In genomic region chr6:100366419-100366818, GRCh38 we compare ENCODE assay signal across 22 cellular contexts.
DNase-seq lines count a peak whose midpoint lies in the region; ATAC-seq, FAIRE-seq and TF ChIP-seq lines count a peak whose summit lies in the region.
"Had no signal": no experiment of that assay in that cellular context is flagged by ENCODE, and none has a peak within 500 bp of the region (broad histone marks: within the 10 kb centered on the region; RNA-seq: fewer than 3 reads in every experiment).

No MANE protein-coding gene starts in this region.

- H3K27me3 Mint-ChIP-seq in activated CD8-positive, alpha-beta memory T cell treated with anti-CD3 and anti-CD28 coated beads, Interleukin-2, amount 10 ng/mL, durations not matched to agents 7 days and 5 days, result peaks cover 5% of the 10 kb centered on the region
- H3K27me3 Mint-ChIP-seq: stimulated activated naive CD8-positive, alpha-beta T cell treated with anti-CD3 and anti-CD28 coated beads, Interleukin-15, Interleukin-2, amounts not matched to agents 100 ng/mL and 50 ng/mL, for 24 hours had no signal

- WGBS in tibial nerve, 2 donors, result 82 to 88% methylated on average over 5 of the region's 5 CpGs

- DNase-seq in EL (peak; percentile 69), NB4 (ENCODE audit: low read depth) (peak; percentile 69), bronchial epithelial cell (ENCODE audit: low read depth) (peak; percentile 97), iris pigment epithelial cell (ENCODE audit: low read depth) (peak; percentile 77), pons (ENCODE audit: low spot score) (no peak), tibial nerve (ENCODE audit: low spot score in 2 of 2) (no peak)
- no peak for DNase-seq in activated CD8-positive, alpha-beta memory T cell treated with anti-CD3 and anti-CD28 coated beads, Interleukin-2, amount 10 ng/mL, durations not matched to agents 7 days and 5 days
- DNase-seq: activated naive CD4-positive, alpha-beta T cell treated with Interleukin-2 at 50 U/mL for 16 hours; DMS153; KBM-7; NCI-H2029; NCI-H526; RPMI8226 had no signal

- H3K9me3 Mint-ChIP-seq in activated CD8-positive, alpha-beta memory T cell treated with anti-CD3 and anti-CD28 coated beads, Interleukin-2, amount 10 ng/mL, durations not matched to agents 7 days and 5 days (ENCODE audit: low read depth), result no peaks in the 10 kb centered on the region
- H3K9me3 Mint-ChIP-seq: stimulated activated naive CD8-positive, alpha-beta T cell treated with anti-CD3 and anti-CD28 coated beads, Interleukin-15, Interleukin-2, amounts not matched to agents 100 ng/mL and 50 ng/mL, for 24 hours; WTC11 had no signal

- no peak for TF ChIP-seq EP300 in tibial nerve (IDR thresholded peaks at IDR 0.05)

- TF ChIP-seq CTCF in NB4 (IDR thresholded peaks at IDR 0.05; ENCODE audit: low read depth, low read length) (no peak), bronchial epithelial cell (IDR thresholded peaks at IDR 0.05; ENCODE audit: insufficient read depth, low read length, severe bottlenecking) (no peak), tibial nerve (IDR thresholded peaks at IDR 0.05) (no peak)

- H3K36me3 ChIP-seq in bronchial epithelial cell (ENCODE audit: control insufficient read depth, insufficient read depth, low read length), result no peaks in the 10 kb centered on the region
- H3K36me3 ChIP-seq in tibial nerve, result no peaks in the 10 kb centered on the region
- H3K36me3 ChIP-seq: BLaER1, vagina had no signal

- no peak for ATAC-seq in HG02970 (IDR thresholded peaks at IDR 0.05; ENCODE audit: low FRiP score, unreplicated experiment)
- ATAC-seq in activated CD8-positive, alpha-beta memory T cell treated with anti-CD3 and anti-CD28 coated beads, Interleukin-2, amount 10 ng/mL, durations not matched to agents 7 days and 5 days, result no peak
- ATAC-seq: WTC11 had no signal

- CTCF ChIA-PET in activated CD8-positive, alpha-beta memory T cell treated with anti-CD3 and anti-CD28 coated beads, Interleukin-2, amount 10 ng/mL, durations not matched to agents 7 days and 5 days (lab: Charles Lee), result no interaction called here

- TF ChIP-seq POLR2A in NB4 (IDR thresholded peaks at IDR 0.05; ENCODE audit: extremely low read depth, insufficient read length) (no peak), tibial nerve (IDR thresholded peaks at IDR 0.05) (no peak)

- no peaks in the 10 kb centered on the region for H3K9me3 ChIP-seq in tibial nerve
- H3K9me3 ChIP-seq: BLaER1, vagina had no signal

- FAIRE-seq in bronchial epithelial cell (lab: Jason Lieb, UNC), result peak; percentile 7
- FAIRE-seq: H1, islet of Langerhans had no signal

- H3K4me3 ChIP-seq in NB4 (ENCODE audit: low read depth, low read length) (no peak overlapping the region), bronchial epithelial cell (ENCODE audit: low read depth, low read length) (no peak overlapping the region), tibial nerve (no peak overlapping the region)
- H3K4me3 ChIP-seq: BLaER1, skin epidermis, vagina had no signal

- no peak overlapping the region for H3K27ac ChIP-seq in tibial nerve
- H3K27ac ChIP-seq: BLaER1, skin epidermis, vagina had no signal

- H3K4me3 Mint-ChIP-seq in activated CD8-positive, alpha-beta memory T cell treated with anti-CD3 and anti-CD28 coated beads, Interleukin-2, amount 10 ng/mL, durations not matched to agents 7 days and 5 days, result no peak overlapping the region
- H3K4me3 Mint-ChIP-seq: brain; stimulated activated naive CD8-positive, alpha-beta T cell treated with anti-CD3 and anti-CD28 coated beads, Interleukin-15, Interleukin-2, amounts not matched to agents 100 ng/mL and 50 ng/mL, for 24 hours; WTC11 had no signal

- no peaks in the 10 kb centered on the region for H3K36me3 Mint-ChIP-seq in activated CD8-positive, alpha-beta memory T cell treated with anti-CD3 and anti-CD28 coated beads, Interleukin-2, amount 10 ng/mL, durations not matched to agents 7 days and 5 days
- H3K36me3 Mint-ChIP-seq: brain, WTC11 had no signal

- H3K4me1 Mint-ChIP-seq in activated CD8-positive, alpha-beta memory T cell treated with anti-CD3 and anti-CD28 coated beads, Interleukin-2, amount 10 ng/mL, durations not matched to agents 7 days and 5 days, result no peaks in the 10 kb centered on the region

- H3K4me1 ChIP-seq in tibial nerve, result no peaks in the 10 kb centered on the region
- H3K4me1 ChIP-seq: BLaER1, vagina had no signal

- no peak overlapping the region for H3K27ac Mint-ChIP-seq in activated CD8-positive, alpha-beta memory T cell treated with anti-CD3 and anti-CD28 coated beads, Interleukin-2, amount 10 ng/mL, durations not matched to agents 7 days and 5 days
- H3K27ac Mint-ChIP-seq: stimulated activated naive CD8-positive, alpha-beta T cell treated with anti-CD3 and anti-CD28 coated beads, Interleukin-15, Interleukin-2, amounts not matched to agents 100 ng/mL and 50 ng/mL, for 24 hours; WTC11 had no signal

- H3K27me3 ChIP-seq in bronchial epithelial cell (ENCODE audit: control insufficient read depth, insufficient read depth, low read length), result no peaks in the 10 kb centered on the region
- H3K27me3 ChIP-seq in tibial nerve, result no peaks in the 10 kb centered on the region
- H3K27me3 ChIP-seq: BLaER1, vagina had no signal

Comparison
In these comparisons a context has a peak if more than half of its experiments do, and no peak if none do; other contexts are left out.
1. DNase-seq: peak in EL (single experiment), NB4 (single experiment), bronchial epithelial cell (single experiment) and iris pigment epithelial cell (single experiment); none in activated CD8-positive, alpha-beta memory T cell treated with anti-CD3 and anti-CD28 coated beads, Interleukin-2, amount 10 ng/mL, durations not matched to agents 7 days and 5 days (single experiment), pons (single experiment) and tibial nerve (0 of 2).